In the genomic region with DNA sequence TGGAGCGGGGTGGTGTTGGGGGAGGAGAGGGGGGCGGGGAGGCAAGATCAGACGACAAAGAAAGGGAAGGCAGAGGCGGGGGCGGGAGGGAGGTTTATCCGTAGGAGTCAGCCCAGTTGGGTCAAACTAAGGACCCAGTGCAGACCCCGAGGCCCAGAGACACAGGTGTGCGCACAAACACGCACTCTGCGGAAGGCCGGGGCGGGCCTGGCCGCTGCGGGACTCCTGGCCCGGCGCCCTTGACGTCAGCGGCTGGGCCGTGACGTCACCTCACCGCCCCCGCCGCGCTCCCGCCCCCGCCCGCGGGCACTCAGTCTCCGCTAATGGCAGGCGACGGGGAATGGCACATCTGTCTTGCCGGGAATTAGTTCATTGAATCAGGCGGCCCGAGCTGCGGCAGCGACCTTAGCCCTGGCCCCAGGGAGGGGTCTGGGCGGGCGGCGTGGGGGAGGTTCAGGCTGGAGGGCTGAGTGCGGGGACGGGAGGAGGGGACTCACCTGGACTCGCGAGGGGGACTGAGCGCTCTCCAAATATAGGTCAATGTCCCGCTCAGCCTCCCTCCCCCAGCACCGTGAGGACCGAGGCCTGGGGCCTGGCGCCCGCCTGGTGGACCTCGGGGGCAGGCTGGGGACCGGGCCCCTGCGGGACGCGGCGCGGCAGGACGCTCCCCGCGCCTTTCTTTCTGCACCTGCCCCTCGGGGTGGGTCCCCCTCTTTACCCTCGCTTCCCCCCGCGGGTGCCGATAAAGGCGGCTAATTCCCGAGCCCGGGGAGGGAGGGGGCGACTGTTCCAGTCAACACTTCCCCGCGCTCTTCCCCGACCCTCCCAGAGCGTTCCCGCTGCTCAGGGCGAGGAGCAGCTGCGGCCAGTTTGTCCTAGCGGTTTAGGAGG, we compare ENCODE assay signal across 8 cellular contexts. TPM values are rescaled to one million over a fixed set of nuclear protein-coding genes. Genes with fewer than 3 reads are reported as not detected.
DNase-seq lines count a peak whose midpoint lies in the region; ATAC-seq lines count a peak whose summit lies in the region.

No MANE protein-coding gene starts in this region.

- H3K36me3 Mint-ChIP-seq in activated naive CD4-positive, alpha-beta T cell treated with anti-CD3 and anti-CD28 coated beads for 36 hours (ENCODE audit: low read depth) = no peaks in the 10 kb centered on the region
- no peaks in the 10 kb centered on the region for H3K36me3 Mint-ChIP-seq in activated naive CD4-positive, alpha-beta T cell treated with anti-CD3 and anti-CD28 coated beads, Interleukin-2, amount 10 ng/mL, durations not matched to agents 7 days and 5 days
- no peaks in the 10 kb centered on the region for H3K36me3 Mint-ChIP-seq in activated naive CD4-positive, alpha-beta T cell treated with anti-CD3 and anti-CD28 coated beads, Interleukin-2, amount 50 U/mL, for 72 hours

- DNase-seq in activated naive CD4-positive, alpha-beta T cell treated with anti-CD3 and anti-CD28 coated beads for 36 hours = peak; percentile 52
- DNase-seq in activated naive CD4-positive, alpha-beta T cell treated with anti-CD3 and anti-CD28 coated beads, Interleukin-2, amount 10 ng/mL, durations not matched to agents 7 days and 5 days = no peak
- peak in 1 of 2 donors; percentile 30 for DNase-seq in activated naive CD4-positive, alpha-beta T cell treated with anti-CD3 and anti-CD28 coated beads, Interleukin-2, amount 50 U/mL, for 72 hours (ENCODE audit: low spot score in 2 of 2)
- DNase-seq in left cardiac atrium = peak; percentile 66
- DNase-seq in retina = peak; percentile 82
- no peak for DNase-seq in DMS153 (lab: John Stamatoyannopoulos, UW)
- no peak for DNase-seq in NAMALWA (ENCODE audit: low spot score)

- CTCF ChIA-PET in activated naive CD4-positive, alpha-beta T cell treated with anti-CD3 and anti-CD28 coated beads for 36 hours (lab: Charles Lee) = no interaction called here
- CTCF ChIA-PET in activated naive CD4-positive, alpha-beta T cell treated with anti-CD3 and anti-CD28 coated beads, Interleukin-2, amount 10 ng/mL, durations not matched to agents 7 days and 5 days (lab: Charles Lee) = no interaction called here

- no peaks in the 10 kb centered on the region for H3K9me3 Mint-ChIP-seq in activated naive CD4-positive, alpha-beta T cell treated with anti-CD3 and anti-CD28 coated beads for 36 hours
- no peaks in the 10 kb centered on the region for H3K9me3 Mint-ChIP-seq in activated naive CD4-positive, alpha-beta T cell treated with anti-CD3 and anti-CD28 coated beads, Interleukin-2, amount 10 ng/mL, durations not matched to agents 7 days and 5 days
- no peaks in the 10 kb centered on the region for H3K9me3 Mint-ChIP-seq in activated naive CD4-positive, alpha-beta T cell treated with anti-CD3 and anti-CD28 coated beads, Interleukin-2, amount 50 U/mL, for 72 hours

- intact Hi-C loops in activated naive CD4-positive, alpha-beta T cell treated with anti-CD3 and anti-CD28 coated beads for 36 hours (cut with micrococcal nuclease) = no loop called here
- intact Hi-C loops in left cardiac atrium (cut with DNase I) = no loop called here

- H3K27ac Mint-ChIP-seq in activated naive CD4-positive, alpha-beta T cell treated with anti-CD3 and anti-CD28 coated beads for 36 hours = no peak overlapping the region
- no peak overlapping the region for H3K27ac Mint-ChIP-seq in activated naive CD4-positive, alpha-beta T cell treated with anti-CD3 and anti-CD28 coated beads, Interleukin-2, amount 10 ng/mL, durations not matched to agents 7 days and 5 days
- H3K27ac Mint-ChIP-seq in activated naive CD4-positive, alpha-beta T cell treated with anti-CD3 and anti-CD28 coated beads, Interleukin-2, amount 50 U/mL, for 72 hours = no peak overlapping the region

- H3K27me3 Mint-ChIP-seq in activated naive CD4-positive, alpha-beta T cell treated with anti-CD3 and anti-CD28 coated beads for 36 hours (ENCODE audit: low read depth) = peaks cover 30% of the 10 kb centered on the region
- peaks cover 92% of the 10 kb centered on the region for H3K27me3 Mint-ChIP-seq in activated naive CD4-positive, alpha-beta T cell treated with anti-CD3 and anti-CD28 coated beads, Interleukin-2, amount 10 ng/mL, durations not matched to agents 7 days and 5 days

- peaks cover 11% of the 10 kb centered on the region for H3K4me1 Mint-ChIP-seq in activated naive CD4-positive, alpha-beta T cell treated with anti-CD3 and anti-CD28 coated beads for 36 hours (ENCODE audit: low read depth)
- H3K4me1 Mint-ChIP-seq in activated naive CD4-positive, alpha-beta T cell treated with anti-CD3 and anti-CD28 coated beads, Interleukin-2, amount 10 ng/mL, durations not matched to agents 7 days and 5 days = peaks cover 6% of the 10 kb centered on the region

- peak; percentile 58 for ATAC-seq in activated naive CD4-positive, alpha-beta T cell treated with anti-CD3 and anti-CD28 coated beads, Interleukin-2, amount 50 U/mL, for 72 hours
- ATAC-seq in left cardiac atrium = peak; percentile 72 to 80
- ATAC-seq in HG03460 (IDR thresholded peaks at IDR 0.05; ENCODE audit: unreplicated experiment) = no peak

- peak overlapping the region; percentile 45 for H3K4me3 Mint-ChIP-seq in activated naive CD4-positive, alpha-beta T cell treated with anti-CD3 and anti-CD28 coated beads for 36 hours
- H3K4me3 Mint-ChIP-seq in activated naive CD4-positive, alpha-beta T cell treated with anti-CD3 and anti-CD28 coated beads, Interleukin-2, amount 10 ng/mL, durations not matched to agents 7 days and 5 days = no peak overlapping the region

RNA-seq across cellular contexts. Expression of a gene that starts 15.5 kb away (rescaled TPM):
- under 1 TPM in 1 of 2 experiments, not detected in 1; 0.12 TPM for total RNA-seq in activated naive CD4-positive, alpha-beta T cell treated with anti-CD3 and anti-CD28 coated beads for 36 hours
- total RNA-seq in activated naive CD4-positive, alpha-beta T cell treated with anti-CD3 and anti-CD28 coated beads, Interleukin-2, amount 50 U/mL, for 72 hours = not detected
- total RNA-seq in left cardiac atrium = under 1 TPM; 0.26 to 0.47 TPM

RNA-seq across cellular contexts. Expression of a gene that starts 17.0 kb away (rescaled TPM):
- not detected for total RNA-seq in activated naive CD4-positive, alpha-beta T cell treated with anti-CD3 and anti-CD28 coated beads for 36 hours
- total RNA-seq in activated naive CD4-positive, alpha-beta T cell treated with anti-CD3 and anti-CD28 coated beads, Interleukin-2, amount 50 U/mL, for 72 hours = not detected
- under 1 TPM in 1 of 2 donors, not detected in 1; 0.16 TPM for total RNA-seq in left cardiac atrium

RNA-seq across cellular contexts. Expression of a gene that starts 22.8 kb away (rescaled TPM):
- not detected for total RNA-seq in activated naive CD4-positive, alpha-beta T cell treated with anti-CD3 and anti-CD28 coated beads for 36 hours
- total RNA-seq in activated naive CD4-positive, alpha-beta T cell treated with anti-CD3 and anti-CD28 coated beads, Interleukin-2, amount 50 U/mL, for 72 hours = not detected
- under 1 TPM in 1 of 2 donors, not detected in 1; 0.35 TPM for total RNA-seq in left cardiac atrium

RNA-seq across cellular contexts. Expression of a gene that starts 36.3 kb away (rescaled TPM):
- not detected for total RNA-seq in activated naive CD4-positive, alpha-beta T cell treated with anti-CD3 and anti-CD28 coated beads for 36 hours
- not detected for total RNA-seq in activated naive CD4-positive, alpha-beta T cell treated with anti-CD3 and anti-CD28 coated beads, Interleukin-2, amount 50 U/mL, for 72 hours
- not detected for total RNA-seq in left cardiac atrium

RNA-seq across cellular contexts. Expression of a gene that starts 47.2 kb away (rescaled TPM):
- total RNA-seq in activated naive CD4-positive, alpha-beta T cell treated with anti-CD3 and anti-CD28 coated beads for 36 hours = not detected
- not detected for total RNA-seq in activated naive CD4-positive, alpha-beta T cell treated with anti-CD3 and anti-CD28 coated beads, Interleukin-2, amount 50 U/mL, for 72 hours
- not detected for total RNA-seq in left cardiac atrium

Comparison
In these comparisons a context has a peak if more than half of its experiments do, and no peak if none do; other contexts are left out.
1. DNase-seq: peak in activated naive CD4-positive, alpha-beta T cell treated with anti-CD3 and anti-CD28 coated beads for 36 hours (single experiment), left cardiac atrium (single experiment) and retina (single experiment); none in activated naive CD4-positive, alpha-beta T cell treated with anti-CD3 and anti-CD28 coated beads, Interleukin-2, amount 10 ng/mL, durations not matched to agents 7 days and 5 days (single experiment), DMS153 (single experiment) and NAMALWA (single experiment).